Comparison of ENCODE assay signal across 8 cellular contexts in genomic region chr4:2843909-2844584, GRCh38. TPM values are rescaled to one million over a fixed set of nuclear protein-coding genes. Genes with fewer than 3 reads are reported as not detected.
DNase-seq lines count a peak whose midpoint lies in the region; ATAC-seq, FAIRE-seq and TF ChIP-seq lines count a peak whose summit lies in the region.

No MANE protein-coding gene starts in this region.

- peaks cover 4% of the 10 kb centered on the region for H3K9me3 Mint-ChIP-seq in activated CD4-positive, alpha-beta memory T cell treated with anti-CD3 and anti-CD28 coated beads, Interleukin-2, amount 10 ng/mL, durations not matched to agents 7 days and 5 days

- H3K27ac Mint-ChIP-seq in activated CD4-positive, alpha-beta memory T cell treated with anti-CD3 and anti-CD28 coated beads, Interleukin-2, amount 10 ng/mL, durations not matched to agents 7 days and 5 days = peak overlapping the region; percentile 85

- H3K36me3 ChIP-seq in pancreas = no peaks in the 10 kb centered on the region

- FAIRE-seq in pancreas (lab: Jason Lieb, UNC) = no peak

- H3K36me3 Mint-ChIP-seq in activated CD4-positive, alpha-beta memory T cell treated with anti-CD3 and anti-CD28 coated beads, Interleukin-2, amount 10 ng/mL, durations not matched to agents 7 days and 5 days (ENCODE audit: low read depth) = peaks cover 26% of the 10 kb centered on the region

- no peaks in the 10 kb centered on the region for H3K9me3 ChIP-seq in pancreas

- no peaks in the 10 kb centered on the region for H3K27me3 Mint-ChIP-seq in activated CD4-positive, alpha-beta memory T cell treated with anti-CD3 and anti-CD28 coated beads, Interleukin-2, amount 10 ng/mL, durations not matched to agents 7 days and 5 days

- H3K4me1 Mint-ChIP-seq in activated CD4-positive, alpha-beta memory T cell treated with anti-CD3 and anti-CD28 coated beads, Interleukin-2, amount 10 ng/mL, durations not matched to agents 7 days and 5 days = peaks cover 56% of the 10 kb centered on the region

- peak overlapping the region; percentile 87 to 94 (median 91) for H3K27ac ChIP-seq in pancreas

- peak overlapping the region; percentile 84 for H3K4me3 Mint-ChIP-seq in activated CD4-positive, alpha-beta memory T cell treated with anti-CD3 and anti-CD28 coated beads, Interleukin-2, amount 10 ng/mL, durations not matched to agents 7 days and 5 days

- POLR2A ChIA-PET in activated CD4-positive, alpha-beta memory T cell treated with anti-CD3 and anti-CD28 coated beads, Interleukin-2, amount 10 ng/mL, durations not matched to agents 7 days and 5 days (lab: Charles Lee) = interaction anchor here (1.0 to 4.2 kb wide), 5 partner anchors 9 to 118 kb away, joined by 3 to 23 read pairs (median 17); no protein-coding TSS in a partner anchor

- no peak for TF ChIP-seq CTCF in pancreas (IDR thresholded peaks at IDR 0.05)

- no peaks in the 10 kb centered on the region for H3K27me3 ChIP-seq in pancreas

- intact Hi-C loops in head of caudate nucleus (cut with DNase I) = loop anchor here (5.0 kb wide), 1 partner anchor 88 kb away; no protein-coding TSS in a partner anchor
- intact Hi-C loops in pancreas (cut with DNase I) = no loop called here

- H3K4me3 ChIP-seq in pancreas = peak overlapping the region; percentile 85 to 92 (median 88)

- CTCF ChIA-PET in activated CD4-positive, alpha-beta memory T cell treated with anti-CD3 and anti-CD28 coated beads, Interleukin-2, amount 10 ng/mL, durations not matched to agents 7 days and 5 days (lab: Charles Lee) = no interaction called here

- peak; percentile 2 to 9 (median 4) for ATAC-seq in pancreas

- DNase-seq in stimulated activated CD4-positive, alpha-beta T cell treated with anti-CD3 and anti-CD28 coated beads, Interleukin-4, amount 100 ng/mL, for 24 hours = peak; percentile 22
- no peak for DNase-seq in stimulated activated CD4-positive, alpha-beta T cell treated with anti-CD3 and anti-CD28 coated beads, Interleukin-15, amount 100 ng/mL, for 24 hours
- peak; percentile 49 for DNase-seq in HK-2 (ENCODE audit: unreplicated experiment)
- DNase-seq in activated CD4-positive, alpha-beta memory T cell treated with anti-CD3 and anti-CD28 coated beads, Interleukin-2, amount 10 ng/mL, durations not matched to agents 7 days and 5 days = peak; percentile 27
- peak in 29 of 42 donors; percentile 12 to 74 (median 41) for DNase-seq in head of caudate nucleus
- DNase-seq in pancreas = peak in 5 of 6 donors; percentile 41 to 82 (median 57)
- DNase-seq in NCI-H2171 (lab: John Stamatoyannopoulos, UW) = no peak
- DNase-seq in NCI-H1105 treated with DMSO at 0.1 percent for 48 hours (lab: John Stamatoyannopoulos, UW) = no peak

- peaks cover 15 to 39% (median 34%) of the 10 kb centered on the region in 3 donors for H3K4me1 ChIP-seq in pancreas

- WGBS in pancreas, 2 donors = 0 to 1% methylated on average over 61 to 78 of the region's 78 CpGs

RNA-seq across cellular contexts. Expression of gene ADD1, which starts 0.4 kb away (rescaled TPM):
- 100 to 1,000 TPM; 266 to 277 TPM for total RNA-seq in activated CD4-positive, alpha-beta memory T cell treated with anti-CD3 and anti-CD28 coated beads, Interleukin-2, amount 10 ng/mL, durations not matched to agents 7 days and 5 days
- 100 to 1,000 TPM in 1 of 6 donors, 10 to 100 TPM in 5; 70.9 to 160 (median 86.2) TPM for total RNA-seq in pancreas
- 100 to 1,000 TPM; 158 to 160 TPM for polyA plus RNA-seq in pancreas

RNA-seq across cellular contexts. Expression of gene SH3BP2, which starts 51.2 kb away (rescaled TPM):
- 10 to 100 TPM; 77.0 to 80.3 TPM for total RNA-seq in activated CD4-positive, alpha-beta memory T cell treated with anti-CD3 and anti-CD28 coated beads, Interleukin-2, amount 10 ng/mL, durations not matched to agents 7 days and 5 days
- total RNA-seq in pancreas = 10 to 100 TPM; 12.3 to 54.6 (median 27.0) TPM
- 10 to 100 TPM; 16.2 to 56.5 TPM for polyA plus RNA-seq in pancreas

Comparison
In these comparisons a context has a peak if more than half of its experiments do, and no peak if none do; other contexts are left out.
1. DNase-seq: peak in stimulated activated CD4-positive, alpha-beta T cell treated with anti-CD3 and anti-CD28 coated beads, Interleukin-4, amount 100 ng/mL, for 24 hours (single experiment), HK-2 (single experiment), activated CD4-positive, alpha-beta memory T cell treated with anti-CD3 and anti-CD28 coated beads, Interleukin-2, amount 10 ng/mL, durations not matched to agents 7 days and 5 days (single experiment), head of caudate nucleus (29 of 42) and pancreas (5 of 6); none in stimulated activated CD4-positive, alpha-beta T cell treated with anti-CD3 and anti-CD28 coated beads, Interleukin-15, amount 100 ng/mL, for 24 hours (single experiment), NCI-H2171 (single experiment) and NCI-H1105 treated with DMSO at 0.1 percent for 48 hours (single experiment).